11 cellular contexts compared by ENCODE assay signal in the genomic region with DNA sequence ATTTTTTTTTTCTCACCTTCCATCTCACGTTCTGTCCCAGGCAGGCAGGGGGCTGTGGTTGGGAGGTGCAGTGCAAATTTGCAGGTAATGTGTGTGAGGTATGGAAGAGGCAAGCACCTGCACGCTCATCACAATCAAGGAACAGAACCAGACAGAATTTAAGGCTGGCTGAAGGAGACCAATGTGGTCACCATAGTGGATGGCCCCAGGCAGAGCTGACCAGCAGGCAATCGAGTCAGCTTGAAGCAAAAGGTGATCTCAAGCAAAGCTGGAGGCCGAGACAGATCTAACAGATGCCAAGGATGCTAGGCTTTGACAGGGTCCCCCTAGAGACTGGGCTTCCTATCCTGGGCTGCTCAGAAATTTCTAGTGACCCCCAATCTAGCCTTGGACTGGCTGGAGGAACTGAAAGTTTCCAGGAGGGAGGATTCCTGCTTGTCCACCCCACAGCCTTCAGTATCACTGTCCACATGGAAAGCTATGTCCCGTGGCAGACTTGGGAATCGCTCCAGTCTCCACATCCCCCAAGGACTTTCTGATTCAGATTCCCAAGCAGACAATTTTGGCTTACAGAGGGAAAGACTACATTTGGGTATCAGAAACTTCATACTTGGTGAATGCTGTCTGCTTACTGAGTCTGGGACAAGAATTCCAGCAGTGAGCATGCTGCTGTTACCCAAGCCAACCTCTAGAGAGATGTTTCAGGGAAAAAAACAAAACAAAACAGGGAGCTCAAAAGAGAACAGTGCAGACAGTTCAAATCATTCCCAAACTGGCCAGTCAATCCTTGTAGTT. TPM values are rescaled to one million over a fixed set of nuclear protein-coding genes. Genes with fewer than 3 reads are reported as not detected.
DNase-seq lines count a peak whose midpoint lies in the region; ATAC-seq and TF ChIP-seq lines count a peak whose summit lies in the region.
"Had no signal": no experiment of that assay in that cellular context is flagged by ENCODE, and none has a peak within 500 bp of the region (broad histone marks: within the 10 kb centered on the region; RNA-seq: fewer than 3 reads in every experiment).

No MANE protein-coding gene starts in this region.

- H3K36me3 Mint-ChIP-seq in natural killer cell = no peaks in the 10 kb centered on the region

- no peak overlapping the region for H3K27ac Mint-ChIP-seq in natural killer cell

- H3K36me3 ChIP-seq in esophagus muscularis mucosa = no peaks in the 10 kb centered on the region
- H3K36me3 ChIP-seq: prostate gland had no signal

- intact Hi-C loops in Right ventricle myocardium superior (cut with DNase I) = no loop called here
- intact Hi-C loops in cardiac septum (cut with DNase I) = loop anchor here (5.0 kb wide), 1 partner anchor 34 kb away; no protein-coding TSS in a partner anchor
- intact Hi-C loops in esophagus muscularis mucosa (cut with DNase I) = loop anchor here (5.0 kb wide), 1 partner anchor 34 kb away; no protein-coding TSS in a partner anchor
- intact Hi-C loops in natural killer cell (cut with micrococcal nuclease) = no loop called here

- no peaks in the 10 kb centered on the region for H3K27me3 ChIP-seq in esophagus muscularis mucosa

- no peak overlapping the region for H3K4me3 ChIP-seq in esophagus muscularis mucosa
- H3K4me3 ChIP-seq: prostate gland had no signal

- H3K4me1 Mint-ChIP-seq in natural killer cell = no peaks in the 10 kb centered on the region

- no peak for TF ChIP-seq EP300 in esophagus muscularis mucosa (IDR thresholded peaks at IDR 0.05)

- no peak for TF ChIP-seq POLR2A in esophagus muscularis mucosa (IDR thresholded peaks at IDR 0.05; ENCODE audit: low read depth)
- no peak for TF ChIP-seq POLR2A in erythroblast (IDR thresholded peaks at IDR 0.05; ENCODE audit: low read length)

- TF ChIP-seq CTCF in esophagus muscularis mucosa (IDR thresholded peaks at IDR 0.05) (peak in 2 of 3 experiments; percentile 28 to 50), natural killer cell (IDR thresholded peaks at IDR 0.05) (no peak)

- H3K27me3 Mint-ChIP-seq in natural killer cell (ENCODE audit: low read depth in 2 of 2) = peaks cover 0 to 14% of the 10 kb centered on the region in 2 donors

- H3K4me3 Mint-ChIP-seq in natural killer cell = no peak overlapping the region

- peak; percentile 49 for ATAC-seq in Right ventricle myocardium superior (ENCODE audit: poor library complexity)
- no peak for ATAC-seq in natural killer cell

- 71% methylated on average over 6 of the region's 6 CpGs for WGBS in esophagus muscularis mucosa

- H3K27ac ChIP-seq in esophagus muscularis mucosa (replicated peaks in 1 of 4) = peak overlapping the region; percentile 78 to 83 (median 81)
- H3K27ac ChIP-seq: prostate gland had no signal

- H3K4me1 ChIP-seq in esophagus muscularis mucosa = peaks cover 19 to 38% (median 36%) of the 10 kb centered on the region in 4 donors
- H3K4me1 ChIP-seq: prostate gland had no signal

- H3K9me3 ChIP-seq in esophagus muscularis mucosa = no peaks in the 10 kb centered on the region
- H3K9me3 ChIP-seq: prostate gland had no signal

- no peak for DNase-seq in Right ventricle myocardium superior
- no peak for DNase-seq in cardiac septum (ENCODE audit: low spot score)
- peak; percentile 81 for DNase-seq in esophagus muscularis mucosa (ENCODE audit: extremely low spot score)
- DNase-seq in myocyte (ENCODE audit: low read depth) = peak; percentile 41
- DNase-seq in activated CD4-positive, alpha-beta T cell treated with anti-CD3 and anti-CD28 coated beads, Interleukin-2, amount 50 U/mL, for 1 hour = no peak
- no peak for DNase-seq in natural killer cell
- no peak for DNase-seq in erythroblast (lab: John Stamatoyannopoulos, UW)
- DNase-seq in NCI-H2029 treated with DMSO at 0.1 percent for 48 hours (lab: John Stamatoyannopoulos, UW) = no peak
- DNase-seq: 8988T, NCI-H187 treated with DMSO at 0.1 percent for 48 hours had no signal

- no peaks in the 10 kb centered on the region for H3K9me3 Mint-ChIP-seq in natural killer cell

RNA-seq across cellular contexts. Expression of a gene that starts 9.0 kb away (rescaled TPM):
- total RNA-seq in Right ventricle myocardium superior (78.9 TPM), cardiac septum (126 TPM), esophagus muscularis mucosa (10 to 100 TPM; 35.1 to 91.8 (median 67.8) TPM), myocyte (23.4 and 27.8 TPM in 2 replicates), natural killer cell (10 to 100 TPM; 17.1 to 36.3 (median 34.3) TPM)
- polyA plus RNA-seq in myocyte (2012) = 36.9 TPM

RNA-seq across cellular contexts. Expression of a gene that starts 44.4 kb away (rescaled TPM):
- total RNA-seq in Right ventricle myocardium superior (20.3 TPM), cardiac septum (24.9 TPM), esophagus muscularis mucosa (10 to 100 TPM; 19.7 to 54.2 (median 33.6) TPM), myocyte (22.8 and 24.5 TPM in 2 replicates), natural killer cell (10 to 100 TPM; 27.6 to 37.4 (median 31.2) TPM)
- 30.4 TPM for polyA plus RNA-seq in myocyte (2012)

Comparison
In these comparisons a context has a peak if more than half of its experiments do, and no peak if none do; other contexts are left out.
1. intact Hi-C loops: an anchor here in cardiac septum (5.0 kb wide) and esophagus muscularis mucosa (5.0 kb wide); none called in Right ventricle myocardium superior and natural killer cell.
2. DNase-seq: peak in esophagus muscularis mucosa (single experiment) and myocyte (single experiment); none in Right ventricle myocardium superior (single experiment), cardiac septum (single experiment), activated CD4-positive, alpha-beta T cell treated with anti-CD3 and anti-CD28 coated beads, Interleukin-2, amount 50 U/mL, for 1 hour (single experiment), natural killer cell (single experiment), erythroblast (0 of 2) and NCI-H2029 treated with DMSO at 0.1 percent for 48 hours (single experiment).